22 cellular contexts compared by ENCODE assay signal in the genomic region with DNA sequence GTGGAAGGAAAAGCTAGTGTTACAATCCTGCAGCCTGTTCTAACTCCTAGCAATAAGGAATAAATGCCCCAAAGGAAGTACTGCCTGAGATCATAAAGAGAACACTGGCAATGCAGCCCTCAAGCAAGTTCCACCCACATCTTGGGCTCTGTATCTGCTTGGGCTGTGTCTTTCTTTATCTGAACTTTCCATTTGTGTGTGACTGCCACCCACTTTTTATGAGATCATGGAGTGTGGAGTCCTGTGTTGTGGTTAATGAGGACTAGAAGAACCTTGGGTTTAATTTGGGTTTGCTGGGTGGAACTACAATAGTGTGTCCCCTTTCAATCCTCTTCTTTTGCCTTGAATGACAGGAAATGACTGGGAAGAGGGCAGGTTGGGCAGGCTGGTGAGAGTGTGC.
"Had no signal": no experiment of that assay in that cellular context is flagged by ENCODE, and none has a peak within 500 bp of the region (broad histone marks: within the 10 kb centered on the region; RNA-seq: fewer than 3 reads in every experiment).

No MANE protein-coding gene starts in this region.

- H3K4me3 Mint-ChIP-seq: activated CD8-positive, alpha-beta memory T cell treated with anti-CD3 and anti-CD28 coated beads, Interleukin-2, amount 10 ng/mL, durations not matched to agents 7 days and 5 days; activated T-helper 17 cell treated with anti-CD3 and anti-CD28 coated beads, Interleukin-2, amount 50 U/mL, for 72 hours; central memory CD8-positive, alpha-beta T cell; naive thymus-derived CD4-positive, alpha-beta T cell; neural progenitor cell; stimulated activated effector memory CD8-positive, alpha-beta T cell treated with anti-CD3 and anti-CD28 coated beads, Interleukin-12 subunit alpha, Interleukin-12 subunit beta, amount 100 ng/mL, for 72 hours had no signal

- H3K36me3 Mint-ChIP-seq: activated CD8-positive, alpha-beta memory T cell treated with anti-CD3 and anti-CD28 coated beads, Interleukin-2, amount 10 ng/mL, durations not matched to agents 7 days and 5 days; naive thymus-derived CD4-positive, alpha-beta T cell; stimulated activated effector memory CD8-positive, alpha-beta T cell treated with anti-CD3 and anti-CD28 coated beads, Interleukin-12 subunit alpha, Interleukin-12 subunit beta, amount 100 ng/mL, for 72 hours had no signal

- H3K4me1 Mint-ChIP-seq: activated T-helper 17 cell treated with anti-CD3 and anti-CD28 coated beads, Interleukin-2, amount 50 U/mL, for 72 hours; neural progenitor cell; stimulated activated effector memory CD8-positive, alpha-beta T cell treated with anti-CD3 and anti-CD28 coated beads, Interleukin-12 subunit alpha, Interleukin-12 subunit beta, amount 100 ng/mL, for 72 hours had no signal

- H3K9me3 ChIP-seq: colonic mucosa, left lung, right lobe of liver, SK-N-SH, upper lobe of right lung had no signal

- H3K36me3 ChIP-seq: brain microvascular endothelial cell, colonic mucosa, neural progenitor cell, right lobe of liver, upper lobe of right lung, WERI-Rb-1 had no signal

- H3K9ac ChIP-seq: neural progenitor cell, SK-N-SH had no signal

- H3K27ac ChIP-seq: brain microvascular endothelial cell, colonic mucosa, left lung, neural progenitor cell, right lobe of liver, upper lobe of right lung, WERI-Rb-1 had no signal

- H3K4me3 ChIP-seq: colonic mucosa, left lung, neural progenitor cell, right lobe of liver, smooth muscle cell, upper lobe of right lung had no signal

- H3K4me1 ChIP-seq: colonic mucosa, left lung, neural progenitor cell, right lobe of liver, upper lobe of right lung had no signal

- DNase-seq: activated CD4-positive, alpha-beta T cell treated with anti-CD3 and anti-CD28 coated beads for 1 hour; activated CD4-positive, alpha-beta T cell treated with anti-CD3 and anti-CD28 coated beads, Interleukin-2, amount 50 U/mL, for 48 hours; activated CD8-positive, alpha-beta memory T cell treated with anti-CD3 and anti-CD28 coated beads, Interleukin-2, amount 10 ng/mL, durations not matched to agents 7 days and 5 days; activated naive CD4-positive, alpha-beta T cell treated with Interleukin-2 at 50 U/mL for 16 hours; aorta; brain microvascular endothelial cell; colonic mucosa; hypothalamus; left lung; naive thymus-derived CD4-positive, alpha-beta T cell; right lobe of liver; SK-N-SH; stimulated activated CD4-positive, alpha-beta T cell treated with anti-CD3 and anti-CD28 coated beads, Interleukin-4, amount 100 ng/mL, for 24 hours; upper lobe of right lung; WERI-Rb-1 had no signal

- H3K27ac Mint-ChIP-seq: activated CD8-positive, alpha-beta memory T cell treated with anti-CD3 and anti-CD28 coated beads, Interleukin-2, amount 10 ng/mL, durations not matched to agents 7 days and 5 days; activated T-helper 17 cell treated with anti-CD3 and anti-CD28 coated beads, Interleukin-2, amount 50 U/mL, for 72 hours; naive thymus-derived CD4-positive, alpha-beta T cell; neural progenitor cell; stimulated activated effector memory CD8-positive, alpha-beta T cell treated with anti-CD3 and anti-CD28 coated beads, Interleukin-12 subunit alpha, Interleukin-12 subunit beta, amount 100 ng/mL, for 72 hours had no signal

- FAIRE-seq: frontal cortex, keratinocyte had no signal

- H3K9me3 Mint-ChIP-seq: activated T-helper 17 cell treated with anti-CD3 and anti-CD28 coated beads, Interleukin-2, amount 50 U/mL, for 72 hours; central memory CD8-positive, alpha-beta T cell; neural progenitor cell; stimulated activated effector memory CD8-positive, alpha-beta T cell treated with anti-CD3 and anti-CD28 coated beads, Interleukin-12 subunit alpha, Interleukin-12 subunit beta, amount 100 ng/mL, for 72 hours had no signal
